In the genomic region with DNA sequence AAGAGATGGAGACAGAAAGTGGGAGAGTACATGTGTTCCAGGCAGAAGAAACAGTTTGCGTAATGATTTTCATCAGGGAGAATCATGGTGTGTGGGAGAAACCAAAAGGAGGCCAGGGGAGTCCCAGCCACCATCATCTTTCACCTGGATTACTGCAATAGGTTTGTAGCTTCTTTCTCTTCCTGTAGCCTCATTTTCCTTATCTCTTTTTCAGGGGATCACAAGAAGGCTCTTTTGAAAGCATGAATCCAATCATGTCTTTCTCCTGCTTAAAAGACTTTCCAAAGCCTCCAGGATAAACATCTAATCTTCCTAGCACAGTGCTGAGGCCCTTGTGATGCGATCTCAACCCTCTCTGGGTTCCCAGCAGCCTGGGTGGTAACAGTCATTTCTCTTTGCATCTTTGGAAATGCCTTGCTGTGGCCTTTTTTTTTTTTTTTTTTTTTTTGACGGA, we compare ENCODE assay signal across 1 cellular context.
A peak's percentile ranks its signal among the peaks of the same experiment; 100 is the strongest.
TF ChIP-seq lines count a peak whose summit lies in the region.

No MANE protein-coding gene starts in this region.

TF ChIP-seq in K562, 482 proteins besides CTCF, POLR2A, EP300 and RAD21 (continued from another document and continues in another):
- TF ChIP-seq ZMIZ1 (IDR thresholded peaks at IDR 0.05; ENCODE audit: low read depth in 2 of 2, low read length in 2 of 2) (no peak), DNMT1 (IDR thresholded peaks at IDR 0.05) (no peak), ADNP (tag; IDR thresholded peaks at IDR 0.05) (peak; percentile 75), BCLAF1 (IDR thresholded peaks at IDR 0.05; ENCODE audit: borderline replicate concordance in 1 of 2, control insufficient read depth in 1 of 2, low read depth in 2 of 2, low read length in 1 of 2) (no peak), ZKSCAN1 (IDR thresholded peaks at IDR 0.05; ENCODE audit: low read depth, low read length) (no peak), ZEB2 (IDR thresholded peaks at IDR 0.05) (peak; percentile 75), RCOR1 (IDR thresholded peaks at IDR 0.05; ENCODE audit: borderline replicate concordance in 1 of 2, low read depth in 2 of 2, low read length in 2 of 2) (peak in 1 of 2 experiments; percentile 45; a peak in 1 of 4 replicates), WHSC1 (IDR thresholded peaks at IDR 0.05; ENCODE audit: low read length) (no peak), MEF2A (IDR thresholded peaks at IDR 0.05; ENCODE audit: control insufficient read depth, low read depth, low read length) (no peak), SMARCE1 (IDR thresholded peaks at IDR 0.05) (peak; percentile 79; the same call in 1 of the 2 replicates), CTBP1 (IDR thresholded peaks at IDR 0.05; ENCODE audit: borderline replicate concordance) (peak; percentile 78; the same call in 1 of the 2 replicates), STAT5B (CRISPR knock-in tag; IDR thresholded peaks at IDR 0.05) (no peak), PHTF2 (CRISPR knock-in tag; IDR thresholded peaks at IDR 0.05) (no peak), TBL1XR1 (IDR thresholded peaks at IDR 0.05; ENCODE audit: low read length in 2 of 2) (no peak), BRD4 (IDR thresholded peaks at IDR 0.05) (no peak), XRCC3 (IDR thresholded peaks at IDR 0.05) (no peak), MBD1 (CRISPR knock-in tag; IDR thresholded peaks at IDR 0.05) (no peak), CBFA2T2 (conservative IDR thresholded peaks at IDR 0.05) (0 out of 2 replicates have a peak, but pooled peaks have one; percentile 12), ZNF561 (CRISPR knock-in tag; conservative IDR thresholded peaks at IDR 0.05) (no peak), ZSCAN29 (IDR thresholded peaks at IDR 0.05) (no peak), SREBF1 (IDR thresholded peaks at IDR 0.05; ENCODE audit: borderline replicate concordance, low read depth, low read length) (no peak), ZNF121 (CRISPR knock-in tag; conservative IDR thresholded peaks at IDR 0.05) (no peak), TEAD4 (IDR thresholded peaks at IDR 0.05; ENCODE audit: low read length) (peak; percentile 42; the same call in 1 of the 2 replicates), TEAD4 (CRISPR knock-in tag; IDR thresholded peaks at IDR 0.05; ENCODE audit: borderline replicate concordance) (no peak), ZNF217 (CRISPR knock-in tag; IDR thresholded peaks at IDR 0.05) (no peak), HCFC1 (IDR thresholded peaks at IDR 0.05; ENCODE audit: low read depth, low read length) (no peak), MXD1 (CRISPR knock-in tag; IDR thresholded peaks at IDR 0.05; ENCODE audit: borderline replicate concordance, poor library complexity, severe bottlenecking) (no peak), NR0B1 (IDR thresholded peaks at IDR 0.05; ENCODE audit: partially characterized antibody) (no peak), NFE2L1 (tag; IDR thresholded peaks at IDR 0.05; ENCODE audit: borderline replicate concordance, low read depth) (no peak), POLR3G (IDR thresholded peaks at IDR 0.05; ENCODE audit: extremely low read depth, insufficient read length, insufficient replicate concordance) (no peak), MGA (IDR thresholded peaks at IDR 0.05) (no peak), HDAC8 (tag; IDR thresholded peaks at IDR 0.05) (no peak), CSDE1 (IDR thresholded peaks at IDR 0.05) (no peak), ZNF224 (CRISPR knock-in tag; IDR thresholded peaks at IDR 0.05) (no peak), HMG20A (CRISPR knock-in tag; conservative IDR thresholded peaks at IDR 0.05) (no peak), NCOA6 (IDR thresholded peaks at IDR 0.05) (no peak)
- TF ChIP-seq, protein P1, sequence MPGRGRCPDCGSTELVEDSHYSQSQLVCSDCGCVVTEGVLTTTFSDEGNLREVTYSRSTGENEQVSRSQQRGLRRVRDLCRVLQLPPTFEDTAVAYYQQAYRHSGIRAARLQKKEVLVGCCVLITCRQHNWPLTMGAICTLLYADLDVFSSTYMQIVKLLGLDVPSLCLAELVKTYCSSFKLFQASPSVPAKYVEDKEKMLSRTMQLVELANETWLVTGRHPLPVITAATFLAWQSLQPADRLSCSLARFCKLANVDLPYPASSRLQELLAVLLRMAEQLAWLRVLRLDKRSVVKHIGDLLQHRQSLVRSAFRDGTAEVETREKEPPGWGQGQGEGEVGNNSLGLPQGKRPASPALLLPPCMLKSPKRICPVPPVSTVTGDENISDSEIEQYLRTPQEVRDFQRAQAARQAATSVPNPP (IDR thresholded peaks at IDR 0.05; ENCODE audit: borderline replicate concordance, insufficient read depth, insufficient read length), result no peak
